Comparison of ENCODE assay signal across 19 cellular contexts in the genomic region with DNA sequence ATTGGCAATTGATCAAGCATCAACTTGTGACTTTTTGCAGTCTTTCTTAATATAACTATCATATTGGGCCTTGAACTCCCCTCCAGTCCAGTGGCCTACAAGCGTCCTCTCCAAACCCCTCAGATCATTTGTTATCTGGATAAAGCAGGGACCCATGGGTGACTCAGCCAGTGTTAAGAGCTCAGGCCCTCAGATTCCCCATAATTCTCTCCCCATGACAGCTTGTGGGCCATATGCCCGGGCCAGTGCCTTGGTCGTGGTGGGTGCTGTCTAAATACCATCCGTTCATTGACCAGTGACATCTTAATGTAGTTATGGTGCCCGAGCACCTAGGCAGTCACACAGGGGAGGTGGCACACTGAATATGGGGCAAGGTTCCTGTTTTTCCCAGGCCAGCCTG. TPM values are rescaled to one million over a fixed set of nuclear protein-coding genes. Genes with fewer than 3 reads are reported as not detected.
A peak's percentile ranks its signal among the peaks of the same experiment; 100 is the strongest.
DNase-seq lines count a peak whose midpoint lies in the region; ATAC-seq, FAIRE-seq and TF ChIP-seq lines count a peak whose summit lies in the region.
"Had no signal": no experiment of that assay in that cellular context is flagged by ENCODE, and none has a peak within 500 bp of the region (broad histone marks: within the 10 kb centered on the region; RNA-seq: fewer than 3 reads in every experiment).

No MANE protein-coding gene starts in this region.

- H4K20me1 ChIP-seq in astrocyte (ENCODE audit: insufficient read depth, low read length) = no peaks in the 10 kb centered on the region

- H3K36me3 Mint-ChIP-seq in astrocyte (ENCODE audit: low read depth, unreplicated experiment) = no peaks in the 10 kb centered on the region

- H3K4me1 ChIP-seq in astrocyte (ENCODE audit: insufficient read depth, low read length) = no peaks in the 10 kb centered on the region
- H3K4me1 ChIP-seq: SJCRH30 had no signal

- no peaks in the 10 kb centered on the region for H3K79me2 ChIP-seq in astrocyte (ENCODE audit: insufficient read depth, low read length)

- H3K36me3 ChIP-seq in astrocyte (ENCODE audit: insufficient read depth, low read length) = no peaks in the 10 kb centered on the region
- H3K36me3 ChIP-seq: SJCRH30 had no signal

- no peak overlapping the region for H2AFZ ChIP-seq in astrocyte (ENCODE audit: low read depth, low read length)

- H3K9me3 ChIP-seq in astrocyte (ENCODE audit: insufficient read depth, low read depth, low read length) = no peaks in the 10 kb centered on the region
- H3K9me3 ChIP-seq: SJCRH30 had no signal

- no peak for TF ChIP-seq POLR2A in GM12892 (IDR thresholded peaks at IDR 0.05; ENCODE audit: low read depth, low read length)

- no peak overlapping the region for H3K9ac ChIP-seq in astrocyte (ENCODE audit: low read length)

- no peaks in the 10 kb centered on the region for H3K9me3 Mint-ChIP-seq in astrocyte (ENCODE audit: unreplicated experiment)
- H3K9me3 Mint-ChIP-seq: H9 had no signal

- H3K27me3 Mint-ChIP-seq in astrocyte (ENCODE audit: low read depth, unreplicated experiment) = peaks cover 3% of the 10 kb centered on the region

- no peak overlapping the region for H3K27ac Mint-ChIP-seq in astrocyte (ENCODE audit: unreplicated experiment)
- H3K27ac Mint-ChIP-seq: H9 had no signal

- H3K4me1 Mint-ChIP-seq in astrocyte (ENCODE audit: low read depth, unreplicated experiment) = no peaks in the 10 kb centered on the region

- no peak for ATAC-seq in GM21786 (IDR thresholded peaks at IDR 0.05; ENCODE audit: unreplicated experiment)
- ATAC-seq: PC-3 had no signal

- no peak for TF ChIP-seq CTCF in astrocyte (IDR thresholded peaks at IDR 0.05; ENCODE audit: insufficient read depth, low read depth, low read length)

- no peak overlapping the region for H3K4me2 ChIP-seq in astrocyte (ENCODE audit: low read length)

- no peak for FAIRE-seq in astrocyte (lab: Jason Lieb, UNC)
- no peak for FAIRE-seq in GM12892 (lab: Jason Lieb, UNC)
- FAIRE-seq: D721Med had no signal

- peak; percentile 28 for DNase-seq in HT1080 (ENCODE audit: low read depth)
- peak; percentile 11 for DNase-seq in OCI-M1 (lab: John Stamatoyannopoulos, UW)
- peak; percentile 40 for DNase-seq in astrocyte (ENCODE audit: low read depth)
- peak; percentile 18 for DNase-seq in myocyte (ENCODE audit: low read depth)
- DNase-seq in NCI-H526 treated with DMSO at 0.1 percent for 48 hours (lab: John Stamatoyannopoulos, UW) = no peak
- DNase-seq in GM12892 (ENCODE audit: insufficient read length) = no peak
- no peak for DNase-seq in stimulated activated CD4-positive, alpha-beta T cell treated with anti-CD3 and anti-CD28 coated beads, Interleukin-4, amount 100 ng/mL, for 1 hour
- DNase-seq: AML-193, H9, Kasumi-1, NCI-H1105, NCI-H2081 treated with DMSO at 0.1 percent for 48 hours, NCI-H748 treated with DMSO at 0.1 percent for 48 hours, PC-3, SJCRH30, SW 1271 had no signal

- no peak overlapping the region for H3K4me3 Mint-ChIP-seq in astrocyte (ENCODE audit: unreplicated experiment)
- H3K4me3 Mint-ChIP-seq: H9 had no signal

- H3K4me3 ChIP-seq in astrocyte (ENCODE audit: insufficient read depth, low read depth, low read length) = no peak overlapping the region
- H3K4me3 ChIP-seq: SJCRH30 had no signal

- H3K27me3 ChIP-seq in astrocyte (ENCODE audit: insufficient read depth, low read length) = peaks cover 14% of the 10 kb centered on the region
- H3K27me3 ChIP-seq: SJCRH30 had no signal

- no peak overlapping the region for H3K27ac ChIP-seq in astrocyte (ENCODE audit: low read depth, low read length)
- H3K27ac ChIP-seq: RWPE1, SJCRH30 had no signal

RNA-seq across cellular contexts. Expression of a gene that starts 18.1 kb away (rescaled TPM):
- 1.8 and 3.4 TPM in 2 replicates for total RNA-seq in HT1080 (2014; rRNA removed; shearing (Covaris generic))
- polyA plus RNA-seq in HT1080 (2015; cell fraction: cytosol; rRNA removed) = 1.2 and 2.2 TPM in 2 replicates
- polyA plus RNA-seq in HT1080 (2015; cell fraction: nucleus; rRNA removed) = 1.8 and 4.6 TPM in 2 replicates
- 0.89 and 1.2 TPM in 2 replicates for total RNA-seq in astrocyte
- total RNA-seq in myocyte = 0.16 and 0.64 TPM in 2 replicates
- polyA plus RNA-seq in myocyte (2012) = 0.35 TPM
- polyA plus RNA-seq in GM12892 (2012; ENCODE audit: missing spikeins) = 0.45 TPM

Comparison
In these comparisons a context has a peak if more than half of its experiments do, and no peak if none do; other contexts are left out.
1. DNase-seq: peak in HT1080 (single experiment), OCI-M1 (single experiment), astrocyte (single experiment) and myocyte (single experiment); none in NCI-H526 treated with DMSO at 0.1 percent for 48 hours (single experiment), GM12892 (single experiment) and stimulated activated CD4-positive, alpha-beta T cell treated with anti-CD3 and anti-CD28 coated beads, Interleukin-4, amount 100 ng/mL, for 1 hour (single experiment).